15 cellular contexts compared by ENCODE assay signal in genomic region chr19:3333020-3333583, GRCh38. TPM values are rescaled to one million over a fixed set of nuclear protein-coding genes. Genes with fewer than 3 reads are reported as not detected.
DNase-seq lines count a peak whose midpoint lies in the region; ATAC-seq and TF ChIP-seq lines count a peak whose summit lies in the region.
"Had no signal": no experiment of that assay in that cellular context is flagged by ENCODE, and none has a peak within 500 bp of the region (broad histone marks: within the 10 kb centered on the region; RNA-seq: fewer than 3 reads in every experiment).

No MANE protein-coding gene starts in this region.

- H3K27ac Mint-ChIP-seq in natural killer cell treated with Interleukin-12 subunit alpha and Interleukin-12 subunit beta and Interleukin-15 and Interleukin-18, amount 100 ng/mL, for 72 hours = peak overlapping the region; percentile 20 to 54
- H3K27ac Mint-ChIP-seq in natural killer cell = no peak overlapping the region
- peak overlapping the region; percentile 83 to 94 for H3K27ac Mint-ChIP-seq in effector memory CD8-positive, alpha-beta T cell
- H3K27ac Mint-ChIP-seq in stimulated activated effector memory CD8-positive, alpha-beta T cell treated with anti-CD3 and anti-CD28 coated beads, Interleukin-12 subunit alpha, Interleukin-12 subunit beta, amount 100 ng/mL, for 72 hours = peak overlapping the region; percentile 46
- H3K27ac Mint-ChIP-seq in CD8-positive, alpha-beta memory T cell = peak overlapping the region in 3 of 8 donors; percentile 51 to 91 (median 61)
- H3K27ac Mint-ChIP-seq: CD8-positive, alpha-beta T cell; H9 had no signal

- H3K4me1 ChIP-seq in CD8-positive, alpha-beta memory T cell (ENCODE audit: insufficient read depth, low read length) = no peaks in the 10 kb centered on the region

- H3K27me3 ChIP-seq in CD8-positive, alpha-beta memory T cell (ENCODE audit: insufficient read depth, low read length, poor library complexity, severe bottlenecking) = no peaks in the 10 kb centered on the region

- H3K36me3 ChIP-seq in CD8-positive, alpha-beta memory T cell (ENCODE audit: insufficient read depth, low read length) = no peaks in the 10 kb centered on the region

- no peak overlapping the region for H3K27ac ChIP-seq in CD8-positive, alpha-beta memory T cell (ENCODE audit: low read depth, low read length)

- no peak overlapping the region for H3K4me3 Mint-ChIP-seq in natural killer cell treated with Interleukin-12 subunit alpha and Interleukin-12 subunit beta and Interleukin-15 and Interleukin-18, amount 100 ng/mL, for 72 hours
- H3K4me3 Mint-ChIP-seq in natural killer cell = no peak overlapping the region
- no peak overlapping the region for H3K4me3 Mint-ChIP-seq in effector memory CD8-positive, alpha-beta T cell
- H3K4me3 Mint-ChIP-seq in stimulated activated effector memory CD8-positive, alpha-beta T cell treated with anti-CD3 and anti-CD28 coated beads, Interleukin-12 subunit alpha, Interleukin-12 subunit beta, amount 100 ng/mL, for 72 hours = no peak overlapping the region
- peak overlapping the region in 1 of 7 donors; percentile 59 for H3K4me3 Mint-ChIP-seq in CD8-positive, alpha-beta memory T cell
- H3K4me3 Mint-ChIP-seq: CD8-positive, alpha-beta T cell; H9 had no signal

- POLR2A ChIA-PET in CD8-positive, alpha-beta memory T cell (lab: Charles Lee) = interaction anchor here (0.6 kb wide), 1 partner anchor 13 kb away, joined by 9 read pairs; no protein-coding TSS in a partner anchor

- no peaks in the 10 kb centered on the region for H3K4me1 Mint-ChIP-seq in natural killer cell treated with Interleukin-12 subunit alpha and Interleukin-12 subunit beta and Interleukin-15 and Interleukin-18, amount 100 ng/mL, for 72 hours (ENCODE audit: low read depth in 2 of 2)
- no peaks in the 10 kb centered on the region for H3K4me1 Mint-ChIP-seq in natural killer cell
- H3K4me1 Mint-ChIP-seq in effector memory CD8-positive, alpha-beta T cell (ENCODE audit: low read depth in 2 of 2) = peaks cover 1 to 9% of the 10 kb centered on the region in 2 donors
- H3K4me1 Mint-ChIP-seq in stimulated activated effector memory CD8-positive, alpha-beta T cell treated with anti-CD3 and anti-CD28 coated beads, Interleukin-12 subunit alpha, Interleukin-12 subunit beta, amount 100 ng/mL, for 72 hours = peaks cover 4% of the 10 kb centered on the region
- no peaks in the 10 kb centered on the region for H3K4me1 Mint-ChIP-seq in CD8-positive, alpha-beta memory T cell
- H3K4me1 Mint-ChIP-seq: H9 had no signal

- intact Hi-C loops in natural killer cell (cut with micrococcal nuclease) = no loop called here

- no peak for DNase-seq in natural killer cell treated with Interleukin-12 subunit alpha and Interleukin-12 subunit beta and Interleukin-15 and Interleukin-18, amount 100 ng/mL, for 72 hours (ENCODE audit: low spot score)
- DNase-seq in natural killer cell (no peak), CD1c-positive myeloid dendritic cell (ENCODE audit: extremely low spot score) (no peak)
- no peak for DNase-seq in effector memory CD8-positive, alpha-beta T cell
- DNase-seq in stimulated activated effector memory CD8-positive, alpha-beta T cell treated with anti-CD3 and anti-CD28 coated beads, Interleukin-12 subunit alpha, Interleukin-12 subunit beta, amount 100 ng/mL, for 72 hours (ENCODE audit: low spot score in 2 of 2) = no peak
- no peak for DNase-seq in CD8-positive, alpha-beta memory T cell
- DNase-seq in stimulated activated CD4-positive, alpha-beta T cell treated with anti-CD3 and anti-CD28 coated beads, Interleukin-2, amount 100 ng/mL, for 24 hours = no peak
- no peak for DNase-seq in activated CD8-positive, alpha-beta memory T cell treated with anti-CD3 and anti-CD28 coated beads for 24 hours
- DNase-seq: AML-193; CD8-positive, alpha-beta T cell; EL; H9; NCI-H1417; NCI-H1930; NCI-H510A had no signal

- no peak for ATAC-seq in natural killer cell treated with Interleukin-12 subunit alpha and Interleukin-12 subunit beta and Interleukin-15 and Interleukin-18, amount 100 ng/mL, for 72 hours
- ATAC-seq in natural killer cell = no peak
- no peak for ATAC-seq in effector memory CD8-positive, alpha-beta T cell (replicated peaks)
- ATAC-seq in stimulated activated effector memory CD8-positive, alpha-beta T cell treated with anti-CD3 and anti-CD28 coated beads, Interleukin-12 subunit alpha, Interleukin-12 subunit beta, amount 100 ng/mL, for 72 hours = no peak
- ATAC-seq: CD8-positive, alpha-beta T cell had no signal

- no peak overlapping the region for H3K4me3 ChIP-seq in CD8-positive, alpha-beta memory T cell (ENCODE audit: low read length)

- peaks cover 0 to 4% of the 10 kb centered on the region in 2 donors for H3K27me3 Mint-ChIP-seq in natural killer cell treated with Interleukin-12 subunit alpha and Interleukin-12 subunit beta and Interleukin-15 and Interleukin-18, amount 100 ng/mL, for 72 hours
- H3K27me3 Mint-ChIP-seq in natural killer cell (ENCODE audit: low read depth in 2 of 2) = peaks cover 0 to 3% of the 10 kb centered on the region in 2 donors
- H3K27me3 Mint-ChIP-seq in effector memory CD8-positive, alpha-beta T cell = peaks cover 0 to 6% of the 10 kb centered on the region in 2 donors
- H3K27me3 Mint-ChIP-seq in CD8-positive, alpha-beta memory T cell = peaks cover 0 to 15% of the 10 kb centered on the region in 2 donors

- no peak for TF ChIP-seq CTCF in natural killer cell (IDR thresholded peaks at IDR 0.05)

- no peaks in the 10 kb centered on the region for H3K36me3 Mint-ChIP-seq in natural killer cell treated with Interleukin-12 subunit alpha and Interleukin-12 subunit beta and Interleukin-15 and Interleukin-18, amount 100 ng/mL, for 72 hours
- no peaks in the 10 kb centered on the region for H3K36me3 Mint-ChIP-seq in natural killer cell
- peaks cover 3% of the 10 kb centered on the region for H3K36me3 Mint-ChIP-seq in effector memory CD8-positive, alpha-beta T cell (ENCODE audit: insufficient read depth)
- no peaks in the 10 kb centered on the region for H3K36me3 Mint-ChIP-seq in stimulated activated effector memory CD8-positive, alpha-beta T cell treated with anti-CD3 and anti-CD28 coated beads, Interleukin-12 subunit alpha, Interleukin-12 subunit beta, amount 100 ng/mL, for 72 hours
- H3K36me3 Mint-ChIP-seq in CD8-positive, alpha-beta memory T cell = no peaks in the 10 kb centered on the region
- H3K36me3 Mint-ChIP-seq: CD8-positive, alpha-beta T cell had no signal

- H3K9me3 Mint-ChIP-seq in natural killer cell treated with Interleukin-12 subunit alpha and Interleukin-12 subunit beta and Interleukin-15 and Interleukin-18, amount 100 ng/mL, for 72 hours = no peaks in the 10 kb centered on the region
- H3K9me3 Mint-ChIP-seq in natural killer cell = no peaks in the 10 kb centered on the region
- H3K9me3 Mint-ChIP-seq in effector memory CD8-positive, alpha-beta T cell = no peaks in the 10 kb centered on the region
- H3K9me3 Mint-ChIP-seq in stimulated activated effector memory CD8-positive, alpha-beta T cell treated with anti-CD3 and anti-CD28 coated beads, Interleukin-12 subunit alpha, Interleukin-12 subunit beta, amount 100 ng/mL, for 72 hours = peaks cover 3% of the 10 kb centered on the region
- H3K9me3 Mint-ChIP-seq in CD8-positive, alpha-beta memory T cell = no peaks in the 10 kb centered on the region
- H3K9me3 Mint-ChIP-seq: CD8-positive, alpha-beta T cell; H9 had no signal

- no peaks in the 10 kb centered on the region for H3K9me3 ChIP-seq in CD8-positive, alpha-beta memory T cell (ENCODE audit: low read length)

- CTCF ChIA-PET in CD8-positive, alpha-beta memory T cell (lab: Charles Lee) = no interaction called here

RNA-seq across cellular contexts. Expression of gene NFIC, which starts 33.3 kb away (rescaled TPM):
- total RNA-seq in natural killer cell treated with Interleukin-12 subunit alpha and Interleukin-12 subunit beta and Interleukin-15 and Interleukin-18, amount 100 ng/mL, for 72 hours = 10 to 100 TPM; 21.4 to 41.7 TPM
- 10 to 100 TPM; 18.5 to 22.2 (median 20.6) TPM for total RNA-seq in natural killer cell
- 10 to 100 TPM; 16.1 to 19.4 TPM for total RNA-seq in CD8-positive, alpha-beta memory T cell
- polyA plus RNA-seq in CD8-positive, alpha-beta memory T cell = 17.8 TPM

Comparison
In these comparisons a context has a peak if more than half of its experiments do, and no peak if none do; other contexts are left out.
1. H3K27ac Mint-ChIP-seq: peak in natural killer cell treated with Interleukin-12 subunit alpha and Interleukin-12 subunit beta and Interleukin-15 and Interleukin-18, amount 100 ng/mL, for 72 hours (2 of 2), effector memory CD8-positive, alpha-beta T cell (2 of 2) and stimulated activated effector memory CD8-positive, alpha-beta T cell treated with anti-CD3 and anti-CD28 coated beads, Interleukin-12 subunit alpha, Interleukin-12 subunit beta, amount 100 ng/mL, for 72 hours (single experiment); none in natural killer cell (0 of 2).